In the genomic region with DNA sequence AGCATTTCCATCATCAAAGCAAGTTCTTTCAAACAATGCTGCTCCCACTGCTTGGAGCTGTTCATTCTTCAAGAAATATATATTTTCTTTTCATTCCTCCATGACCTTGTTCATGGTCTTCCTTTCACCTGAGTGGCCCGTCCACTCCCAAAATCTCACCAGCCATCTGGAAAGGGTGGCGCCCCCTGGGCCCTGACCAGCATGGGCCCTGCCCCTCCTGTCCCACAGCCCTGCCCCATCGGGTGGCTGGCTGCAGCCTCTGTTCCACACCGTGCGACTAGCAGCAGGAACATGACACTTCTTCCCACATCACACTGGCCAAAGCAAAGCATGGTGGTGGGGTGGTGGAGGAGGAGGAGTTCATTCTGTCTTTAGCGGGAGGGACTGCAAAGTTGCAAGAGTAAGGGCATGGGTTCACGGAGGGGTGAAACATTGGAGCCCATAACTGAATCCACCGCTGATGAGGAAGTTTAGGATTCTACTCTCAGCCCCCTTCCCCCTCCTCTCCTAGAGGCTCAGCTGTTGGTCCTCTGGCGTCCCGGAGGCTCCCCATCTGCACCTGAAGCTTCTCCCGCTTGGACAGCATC, we compare ENCODE assay signal across 25 cellular contexts.
DNase-seq lines count a peak whose midpoint lies in the region; FAIRE-seq and TF ChIP-seq lines count a peak whose summit lies in the region.
"Had no signal": no experiment of that assay in that cellular context is flagged by ENCODE, and none has a peak within 500 bp of the region (broad histone marks: within the 10 kb centered on the region; RNA-seq: fewer than 3 reads in every experiment).

No MANE protein-coding gene starts in this region.

- CTCF ChIA-PET in activated CD4-positive, alpha-beta memory T cell treated with anti-CD3 and anti-CD28 coated beads, Interleukin-2, amount 10 ng/mL, durations not matched to agents 7 days and 5 days (lab: Charles Lee), result no interaction called here
- CTCF ChIA-PET in activated CD4-positive, alpha-beta memory T cell treated with anti-CD3 and anti-CD28 coated beads for 36 hours (lab: Charles Lee), result no interaction called here

- intact Hi-C loops in activated CD4-positive, alpha-beta memory T cell treated with anti-CD3 and anti-CD28 coated beads for 36 hours (cut with micrococcal nuclease), result no loop called here

- WGBS in small intestine, 3 donors, result 85 to 93% (median 86%) methylated on average over 11 of the region's 11 CpGs

- no peak overlapping the region for H3K4me3 ChIP-seq in coronary artery
- no peak overlapping the region for H3K4me3 ChIP-seq in small intestine (ENCODE audit: low read depth in 1 of 2, low read length in 2 of 2)
- H3K4me3 ChIP-seq: BLaER1 treated with 17β-estradiol and CSF1 and Interleukin-3, amounts not matched to agents 10 nM and 100 nM; SK-N-MC had no signal

- no peaks in the 10 kb centered on the region for H3K36me3 ChIP-seq in small intestine (ENCODE audit: control insufficient read depth in 2 of 2, insufficient read depth in 2 of 2, low read length in 2 of 2)
- H3K36me3 ChIP-seq: BLaER1 treated with 17β-estradiol and CSF1 and Interleukin-3, amounts not matched to agents 10 nM and 100 nM had no signal

- H3K4me1 Mint-ChIP-seq in activated CD4-positive, alpha-beta memory T cell treated with anti-CD3 and anti-CD28 coated beads, Interleukin-2, amount 10 ng/mL, durations not matched to agents 7 days and 5 days, result no peaks in the 10 kb centered on the region
- H3K4me1 Mint-ChIP-seq in activated CD4-positive, alpha-beta memory T cell treated with anti-CD3 and anti-CD28 coated beads for 36 hours (ENCODE audit: low read depth), result no peaks in the 10 kb centered on the region
- H3K4me1 Mint-ChIP-seq in osteocyte (ENCODE audit: unreplicated experiment), result no peaks in the 10 kb centered on the region
- H3K4me1 Mint-ChIP-seq: CD4-positive, alpha-beta memory T cell had no signal

- FAIRE-seq in GM12891 (lab: Jason Lieb, UNC) (no peak), small intestine (lab: Jason Lieb, UNC) (no peak)
- FAIRE-seq: GM12892, RCC 7860 had no signal

- H3K27ac ChIP-seq in coronary artery, result no peak overlapping the region
- H3K27ac ChIP-seq in small intestine (ENCODE audit: low read depth in 1 of 2, low read length in 1 of 2), result no peak overlapping the region
- H3K27ac ChIP-seq: BLaER1 treated with 17β-estradiol and CSF1 and Interleukin-3, amounts not matched to agents 10 nM and 100 nM; SK-N-MC had no signal

- H3K27me3 Mint-ChIP-seq in activated CD4-positive, alpha-beta memory T cell treated with anti-CD3 and anti-CD28 coated beads, Interleukin-2, amount 10 ng/mL, durations not matched to agents 7 days and 5 days, result no peaks in the 10 kb centered on the region
- no peaks in the 10 kb centered on the region for H3K27me3 Mint-ChIP-seq in activated CD4-positive, alpha-beta memory T cell treated with anti-CD3 and anti-CD28 coated beads for 36 hours
- H3K27me3 Mint-ChIP-seq in osteocyte (ENCODE audit: unreplicated experiment), result no peaks in the 10 kb centered on the region

- no peaks in the 10 kb centered on the region for H3K9me3 Mint-ChIP-seq in activated CD4-positive, alpha-beta memory T cell treated with anti-CD3 and anti-CD28 coated beads, Interleukin-2, amount 10 ng/mL, durations not matched to agents 7 days and 5 days
- no peaks in the 10 kb centered on the region for H3K9me3 Mint-ChIP-seq in activated CD4-positive, alpha-beta memory T cell treated with anti-CD3 and anti-CD28 coated beads for 36 hours
- peaks cover 9% of the 10 kb centered on the region for H3K9me3 Mint-ChIP-seq in osteocyte (ENCODE audit: unreplicated experiment)
- H3K9me3 Mint-ChIP-seq: H9 had no signal

- no peak overlapping the region for H3K27ac Mint-ChIP-seq in activated CD4-positive, alpha-beta memory T cell treated with anti-CD3 and anti-CD28 coated beads, Interleukin-2, amount 10 ng/mL, durations not matched to agents 7 days and 5 days
- H3K27ac Mint-ChIP-seq in activated CD4-positive, alpha-beta memory T cell treated with anti-CD3 and anti-CD28 coated beads for 36 hours, result no peak overlapping the region
- H3K27ac Mint-ChIP-seq in osteocyte (ENCODE audit: unreplicated experiment), result no peak overlapping the region
- H3K27ac Mint-ChIP-seq: CD4-positive, alpha-beta memory T cell; H9; HFFc6 had no signal

- no peaks in the 10 kb centered on the region for H3K27me3 ChIP-seq in small intestine (ENCODE audit: control insufficient read depth in 2 of 2, insufficient read depth in 2 of 2, low read length in 2 of 2)
- H3K27me3 ChIP-seq: BLaER1 treated with 17β-estradiol and CSF1 and Interleukin-3, amounts not matched to agents 10 nM and 100 nM had no signal

- no peak for TF ChIP-seq POLR2A in GM12891 (IDR thresholded peaks at IDR 0.05; ENCODE audit: low read depth, low read length)

- no peaks in the 10 kb centered on the region for H3K9me3 ChIP-seq in small intestine (ENCODE audit: control insufficient read depth, low read depth)

- no peaks in the 10 kb centered on the region for H3K36me3 Mint-ChIP-seq in activated CD4-positive, alpha-beta memory T cell treated with anti-CD3 and anti-CD28 coated beads, Interleukin-2, amount 10 ng/mL, durations not matched to agents 7 days and 5 days (ENCODE audit: low read depth)
- no peaks in the 10 kb centered on the region for H3K36me3 Mint-ChIP-seq in activated CD4-positive, alpha-beta memory T cell treated with anti-CD3 and anti-CD28 coated beads for 36 hours
- H3K36me3 Mint-ChIP-seq in osteocyte (ENCODE audit: unreplicated experiment), result no peaks in the 10 kb centered on the region
- H3K36me3 Mint-ChIP-seq: CD4-positive, alpha-beta memory T cell had no signal

- H3K4me1 ChIP-seq in small intestine (ENCODE audit: control insufficient read depth in 2 of 2, insufficient read depth in 1 of 2, low read depth in 1 of 2, low read length in 1 of 2), result no peaks in the 10 kb centered on the region

- POLR2A ChIA-PET in activated CD4-positive, alpha-beta memory T cell treated with anti-CD3 and anti-CD28 coated beads, Interleukin-2, amount 10 ng/mL, durations not matched to agents 7 days and 5 days (lab: Charles Lee), result no interaction called here
- POLR2A ChIA-PET in activated CD4-positive, alpha-beta memory T cell treated with anti-CD3 and anti-CD28 coated beads for 36 hours (lab: Charles Lee), result no interaction called here

- peak; percentile 8 for DNase-seq in activated CD4-positive, alpha-beta memory T cell treated with anti-CD3 and anti-CD28 coated beads, Interleukin-2, amount 10 ng/mL, durations not matched to agents 7 days and 5 days
- DNase-seq in activated CD4-positive, alpha-beta memory T cell treated with anti-CD3 and anti-CD28 coated beads for 36 hours, result no peak
- DNase-seq in coronary artery (ENCODE audit: low spot score) (peak; percentile 49), osteocyte (ENCODE audit: extremely low spot score, unreplicated experiment) (peak; percentile 70), HUDEP-2 (lab: John Stamatoyannopoulos, UW; ENCODE audit: unreplicated experiment in 76 of 76) (no peak), GM12891 (ENCODE audit: insufficient read length, low spot score) (no peak), small intestine (no peak)
- DNase-seq: 8988T; Caco-2; CD4-positive, alpha-beta memory T cell; DMS 273 treated with DMSO at 0.1 percent for 48 hours; DND-41; H9; HFFc6; Kasumi-1; NCI-H1105; NCI-H146; NCI-H2029 treated with DMSO at 0.1 percent for 48 hours; NCI-H2171; NCI-H524 treated with DMSO at 0.1 percent for 48 hours; NCI-H82 had no signal

- H3K4me3 Mint-ChIP-seq in activated CD4-positive, alpha-beta memory T cell treated with anti-CD3 and anti-CD28 coated beads, Interleukin-2, amount 10 ng/mL, durations not matched to agents 7 days and 5 days, result no peak overlapping the region
- H3K4me3 Mint-ChIP-seq in activated CD4-positive, alpha-beta memory T cell treated with anti-CD3 and anti-CD28 coated beads for 36 hours, result no peak overlapping the region
- no peak overlapping the region for H3K4me3 Mint-ChIP-seq in osteocyte (ENCODE audit: unreplicated experiment)
- H3K4me3 Mint-ChIP-seq: CD4-positive, alpha-beta memory T cell; H9; HFFc6 had no signal

- TF ChIP-seq CTCF in coronary artery (IDR thresholded peaks at IDR 0.05) (no peak), osteocyte (IDR thresholded peaks at IDR 0.05) (no peak)

TF ChIP-seq in GM12891, 5 proteins besides CTCF, POLR2A, EP300 and RAD21:
- TF ChIP-seq PAX5 (IDR thresholded peaks at IDR 0.05; ENCODE audit: insufficient read depth, low read length, severe bottlenecking), result no peak
- no peak for TF ChIP-seq SPI1 (IDR thresholded peaks at IDR 0.05; ENCODE audit: low read depth, low read length)
- TF ChIP-seq POLR2AphosphoS5 (IDR thresholded peaks at IDR 0.05; ENCODE audit: low read depth, low read length), result no peak

Comparison
In these comparisons a context has a peak if more than half of its experiments do, and no peak if none do; other contexts are left out.
1. DNase-seq: peak in activated CD4-positive, alpha-beta memory T cell treated with anti-CD3 and anti-CD28 coated beads, Interleukin-2, amount 10 ng/mL, durations not matched to agents 7 days and 5 days (single experiment), coronary artery (single experiment) and osteocyte (single experiment); none in activated CD4-positive, alpha-beta memory T cell treated with anti-CD3 and anti-CD28 coated beads for 36 hours (single experiment), HUDEP-2 (0 of 76), GM12891 (single experiment) and small intestine (single experiment).